ENCODE assay signal across 22 cellular contexts in the genomic region with DNA sequence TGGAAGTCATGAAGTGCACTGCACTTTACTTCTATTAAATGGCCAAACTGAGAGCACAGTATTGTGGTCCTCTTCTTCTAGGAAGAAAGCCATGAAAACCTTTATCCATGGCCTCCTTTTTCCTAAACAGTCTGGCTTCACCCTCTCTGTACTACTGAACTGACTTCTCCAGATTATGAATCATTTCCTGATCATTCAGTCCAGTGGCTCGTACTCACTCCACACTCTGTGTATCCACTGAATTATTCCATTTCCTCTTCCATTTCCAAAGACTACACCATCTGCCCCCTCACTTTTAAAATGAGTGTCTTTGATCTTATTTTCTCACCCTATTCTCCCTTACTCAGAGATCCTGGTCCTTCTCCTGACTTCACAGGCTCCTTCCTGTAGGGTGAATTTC. TPM values are rescaled to one million over a fixed set of nuclear protein-coding genes. Genes with fewer than 3 reads are reported as not detected.
DNase-seq lines count a peak whose midpoint lies in the region; FAIRE-seq and TF ChIP-seq lines count a peak whose summit lies in the region.
"Had no signal": no experiment of that assay in that cellular context is flagged by ENCODE, and none has a peak within 500 bp of the region (broad histone marks: within the 10 kb centered on the region; RNA-seq: fewer than 3 reads in every experiment).

No MANE protein-coding gene starts in this region.

- H3K27ac ChIP-seq in H1 (ENCODE audit: low read depth, low read length) = no peak overlapping the region
- H3K27ac ChIP-seq: neutrophil had no signal

- no peak overlapping the region for H2BK12ac ChIP-seq in H1 (ENCODE audit: low read depth, low read length)

- DNase-seq in DMS53 treated with DMSO at 0.1 percent for 48 hours (lab: John Stamatoyannopoulos, UW; ENCODE audit: unreplicated experiment) = peak; percentile 56
- DNase-seq in NCI-H226 = peak; percentile 45
- DNase-seq in H1 (ENCODE audit: low read depth in 1 of 2, low spot score in 2 of 2) = no peak
- DNase-seq in UCSD-AML1 (lab: John Stamatoyannopoulos, UW; ENCODE audit: unreplicated experiment) = no peak
- DNase-seq in midbrain (lab: John Stamatoyannopoulos, UW) = no peak
- no peak for DNase-seq in SIG-M5 treated with dmso at 0.1 percent for 504 hours (lab: John Stamatoyannopoulos, UW; ENCODE audit: unreplicated experiment)
- no peak for DNase-seq in activated CD4-positive, CD25-positive, alpha-beta regulatory T cell (lab: John Stamatoyannopoulos, UW)
- DNase-seq: activated CD4-positive, alpha-beta T cell treated with anti-CD3 and anti-CD28 coated beads for 48 hours; activated CD8-positive, alpha-beta memory T cell treated with anti-CD3 and anti-CD28 coated beads, Interleukin-2, amount 50 U/mL, for 48 hours; anterior cingulate cortex; cortex of kidney; GOT3; mucosa of descending colon; NCI-H1048; NCI-H2081; OCI-M1; right cardiac atrium; stimulated activated naive CD8-positive, alpha-beta T cell treated with anti-CD3 and anti-CD28 coated beads, Interleukin-15, amount 100 ng/mL, for 72 hours had no signal

- H3K27me3 Mint-ChIP-seq in nephron (ENCODE audit: low read depth) = no peaks in the 10 kb centered on the region
- H3K27me3 Mint-ChIP-seq: stimulated activated naive CD8-positive, alpha-beta T cell treated with anti-CD3 and anti-CD28 coated beads, Interleukin-15, amount 100 ng/mL, for 72 hours had no signal

- H3K79me2 ChIP-seq in H1 (ENCODE audit: control insufficient read depth in 1 of 2, insufficient read depth in 2 of 2, low read length in 2 of 2) = no peaks in the 10 kb centered on the region

- no peaks in the 10 kb centered on the region for H3K36me3 ChIP-seq in H1 (ENCODE audit: control insufficient read depth in 2 of 4, insufficient read depth in 4 of 4, low read length in 3 of 4)
- H3K36me3 ChIP-seq: neutrophil had no signal

- WGBS in H1 (ENCODE audit: extremely low coverage in 1 of 2, insufficient coverage in 1 of 2, insufficient read length in 1 of 2, insufficient replicate concordance in 2 of 2, low coverage in 1 of 2, low lambda C conversion rate in 2 of 2, missing lambda C conversion rate in 1 of 2), 2 experiments = 100% methylated on average over 1 of the region's 1 CpG; no CpG with 5 or more reads in 1 of the 2 experiments

- POLR2A ChIA-PET in H1 (lab: Charles Lee; ENCODE audit: partially characterized antibody) = no interaction called here

- H4K91ac ChIP-seq in H1 (replicated peaks; ENCODE audit: insufficient read length, low read length) = no peak overlapping the region

- H3K23ac ChIP-seq in H1 (ENCODE audit: insufficient read length) = no peak overlapping the region

- no peak overlapping the region for H3K4ac ChIP-seq in H1 (replicated peaks; ENCODE audit: insufficient read length, low read depth, low read length)

- peak overlapping the region in 1 of 3 experiments; percentile 5 for H3K4me3 Mint-ChIP-seq in nephron
- H3K4me3 Mint-ChIP-seq: stimulated activated naive CD8-positive, alpha-beta T cell treated with anti-CD3 and anti-CD28 coated beads, Interleukin-15, amount 100 ng/mL, for 72 hours had no signal

- no peak for TF ChIP-seq RAD21 in H1 (IDR thresholded peaks at IDR 0.05 in 1 of 2, conservative IDR thresholded peaks at IDR 0.05 in 1 of 2; ENCODE audit: low read depth in 2 of 2, low read length in 2 of 2)

- no peak for TF ChIP-seq EP300 in H1 (IDR thresholded peaks at IDR 0.05; ENCODE audit: borderline replicate concordance in 1 of 2, low read depth in 2 of 2, low read length in 2 of 2)

- H4K8ac ChIP-seq in H1 (ENCODE audit: extremely low read depth, insufficient read depth, low read length) = no peak overlapping the region

- H2BK15ac ChIP-seq in H1 (ENCODE audit: low read length) = no peak overlapping the region

- no peak overlapping the region for H3K18ac ChIP-seq in H1 (ENCODE audit: extremely low read depth, low read length)

- no peaks in the 10 kb centered on the region for H3K4me1 ChIP-seq in H1 (replicated peaks in 1 of 4; ENCODE audit: control insufficient read depth in 3 of 4, insufficient read depth in 4 of 4, low read length in 3 of 4)

- no peak overlapping the region for H4K5ac ChIP-seq in H1 (ENCODE audit: insufficient read length, low read depth, low read length)

- no peak overlapping the region for H2BK120ac ChIP-seq in H1 (replicated peaks; ENCODE audit: low read depth, low read length)

- H3K4me1 Mint-ChIP-seq in nephron = peaks cover 61% of the 10 kb centered on the region
- H3K4me1 Mint-ChIP-seq: stimulated activated naive CD8-positive, alpha-beta T cell treated with anti-CD3 and anti-CD28 coated beads, Interleukin-15, amount 100 ng/mL, for 72 hours had no signal

- no peak for FAIRE-seq in H1 (lab: Jason Lieb, UNC)
- FAIRE-seq: G401.6, GM12878 had no signal

- peak overlapping the region; percentile 78 to 87 (median 85) for H3K27ac Mint-ChIP-seq in nephron
- H3K27ac Mint-ChIP-seq: stimulated activated naive CD8-positive, alpha-beta T cell treated with anti-CD3 and anti-CD28 coated beads, Interleukin-15, amount 100 ng/mL, for 72 hours had no signal

- no peaks in the 10 kb centered on the region for H3K9me3 Mint-ChIP-seq in nephron
- H3K9me3 Mint-ChIP-seq: stimulated activated naive CD8-positive, alpha-beta T cell treated with anti-CD3 and anti-CD28 coated beads, Interleukin-15, amount 100 ng/mL, for 72 hours had no signal

- CTCF ChIA-PET in H1 (lab: Charles Lee; ENCODE audit: partially characterized antibody) = no interaction called here

- no peak for TF ChIP-seq POLR2A in H1 (IDR thresholded peaks at IDR 0.05; ENCODE audit: control extremely low read depth in 1 of 2, low read depth in 2 of 2, low read length in 2 of 2)

- no peak overlapping the region for H2BK5ac ChIP-seq in H1 (ENCODE audit: low read depth, low read length)

- no peak overlapping the region for H2BK20ac ChIP-seq in H1 (ENCODE audit: low read length)

- H2AK5ac ChIP-seq in H1 (ENCODE audit: low read depth, low read length) = no peak overlapping the region

- H3K14ac ChIP-seq in H1 (ENCODE audit: insufficient read length) = no peak overlapping the region

- H3K79me1 ChIP-seq in H1 (ENCODE audit: low read depth, low read length) = no peaks in the 10 kb centered on the region

- no peak overlapping the region for H3K56ac ChIP-seq in H1 (replicated peaks; ENCODE audit: insufficient read length, low read depth, low read length)

- H2AFZ ChIP-seq in H1 (ENCODE audit: low read length) = peak overlapping the region; percentile 31; the same call in 1 of the 2 replicates

- H3K23me2 ChIP-seq in H1 (ENCODE audit: low read depth, low read length) = no peaks in the 10 kb centered on the region; the same call in 1 of the 2 replicates

- no peaks in the 10 kb centered on the region for H3K36me3 Mint-ChIP-seq in nephron (ENCODE audit: low read depth)

- no peak overlapping the region for H3K4me3 ChIP-seq in H1 (ENCODE audit: extremely low read depth in 1 of 4, insufficient read depth in 2 of 4, low read depth in 3 of 4, low read length in 4 of 4)
- H3K4me3 ChIP-seq: GM12878, mucosa of descending colon had no signal

- H4K20me1 ChIP-seq in H1 (replicated peaks in 1 of 2; ENCODE audit: control insufficient read depth in 1 of 2, insufficient read depth in 2 of 2, low read length in 2 of 2) = no peaks in the 10 kb centered on the region

- H3K9me3 ChIP-seq in H1 (ENCODE audit: insufficient read depth in 2 of 2, low read depth in 1 of 2, low read length in 1 of 2) = no peaks in the 10 kb centered on the region
- H3K9me3 ChIP-seq: mucosa of descending colon, neutrophil had no signal

- TF ChIP-seq CTCF in H1 (IDR thresholded peaks at IDR 0.05; ENCODE audit: control extremely low read depth in 1 of 3, insufficient read depth in 1 of 3, low read depth in 1 of 3, low read length in 3 of 3) (no peak), nephron (IDR thresholded peaks at IDR 0.05; ENCODE audit: unreplicated experiment in 3 of 3) (no peak)

- no peaks in the 10 kb centered on the region for H3K27me3 ChIP-seq in H1 (replicated peaks in 1 of 4; ENCODE audit: control insufficient read depth in 3 of 4, extremely low read depth in 1 of 4, insufficient read depth in 3 of 4, low read length in 3 of 4)
- H3K27me3 ChIP-seq: neutrophil had no signal

- no peak overlapping the region for H3K4me2 ChIP-seq in H1 (ENCODE audit: insufficient read depth in 1 of 2, low read depth in 2 of 2, low read length in 2 of 2)

- H3K9ac ChIP-seq in H1 (replicated peaks in 1 of 4; ENCODE audit: extremely low read depth in 1 of 4, low read depth in 3 of 4, low read length in 3 of 4) = no peak overlapping the region

TF ChIP-seq in H1, 55 proteins besides CTCF, POLR2A, EP300 and RAD21:
- no peak for TF ChIP-seq HDAC2 (IDR thresholded peaks at IDR 0.05; ENCODE audit: borderline replicate concordance in 1 of 2, low read depth in 2 of 2, low read length in 2 of 2)
- TF ChIP-seq NANOG (IDR thresholded peaks at IDR 0.05; ENCODE audit: insufficient read depth, low read depth, low read length, poor library complexity, severe bottlenecking) = no peak
- TF ChIP-seq TBP (IDR thresholded peaks at IDR 0.05; ENCODE audit: low read depth, low read length) = no peak

RNA-seq across cellular contexts. Expression of gene FREM2, which starts 29.7 kb away (rescaled TPM):
- total RNA-seq in H1 (2021; fragmentation: NEBNext Ultra II Directional; extraction: Animal tissue kit (Norgen Biotek cat#: 25700)) = 22.2 and 22.8 TPM in 2 replicates
- polyA plus RNA-seq in H1 (2011; rRNA removed) = 10.8 and 11.6 TPM in 2 replicates
- polyA plus RNA-seq in H1 (2011; cell fraction: cytosol; rRNA removed) = 14.1 TPM
- 28.0 TPM for polyA plus RNA-seq in H1 (2011; cell fraction: nucleus; rRNA removed)
- 10.4 to 19.4 TPM (median 13.5 TPM) in 4 replicates for polyA plus RNA-seq in H1 (2012, experiment 1 of 2)
- polyA plus RNA-seq in H1 (2012, experiment 2 of 2) = 0.87 TPM
- 23.3 TPM for polyA plus RNA-seq in H1 (2013, experiment 1 of 2)
- polyA plus RNA-seq in H1 (2013, experiment 2 of 2) = 14.7 TPM
- polyA minus RNA-seq in H1 (2011; rRNA and poly(A)+ RNA removed) = 71.1 and 139 TPM in 2 replicates
- polyA minus RNA-seq in H1 (2011; cell fraction: cytosol; rRNA and poly(A)+ RNA removed) = 32.7 TPM
- polyA minus RNA-seq in H1 (2011; cell fraction: nucleus; rRNA and poly(A)+ RNA removed) = 95.0 TPM

Comparison
In these comparisons a context has a peak if more than half of its experiments do, and no peak if none do; other contexts are left out.
1. DNase-seq: peak in DMS53 treated with DMSO at 0.1 percent for 48 hours (single experiment) and NCI-H226 (single experiment); none in H1 (0 of 2), UCSD-AML1 (single experiment), midbrain (single experiment), SIG-M5 treated with dmso at 0.1 percent for 504 hours (single experiment) and activated CD4-positive, CD25-positive, alpha-beta regulatory T cell (0 of 4).